22 cellular contexts compared by ENCODE assay signal in the genomic region with DNA sequence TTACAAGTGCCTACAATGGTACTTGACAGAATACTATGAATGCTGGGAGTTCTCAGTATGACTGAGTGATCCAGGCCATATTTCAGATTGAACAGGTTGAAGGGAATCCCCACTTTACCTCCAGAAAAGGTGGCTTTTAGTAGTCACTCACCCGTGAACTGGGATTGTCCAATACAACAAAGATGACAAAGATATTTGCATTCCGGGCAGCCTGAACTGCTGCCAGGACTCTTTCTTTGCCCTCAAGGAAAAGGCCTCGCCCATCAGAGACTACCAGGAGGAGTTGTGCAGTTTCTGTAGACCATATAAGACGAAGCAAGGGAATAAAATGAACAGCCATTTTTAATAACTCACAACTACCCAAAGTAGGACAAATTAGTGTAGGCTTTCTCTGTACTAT. TPM values are rescaled to one million over a fixed set of nuclear protein-coding genes. Genes with fewer than 3 reads are reported as not detected.
A peak's percentile ranks its signal among the peaks of the same experiment; 100 is the strongest.
DNase-seq lines count a peak whose midpoint lies in the region; ATAC-seq lines count a peak whose summit lies in the region.
"Had no signal": no experiment of that assay in that cellular context is flagged by ENCODE, and none has a peak within 500 bp of the region (broad histone marks: within the 10 kb centered on the region; RNA-seq: fewer than 3 reads in every experiment).

No MANE protein-coding gene starts in this region.

- ATAC-seq in activated T-cell treated with anti-CD3 and anti-CD28 coated beads, Interleukin-2, amount 50 U/mL, for 72 hours (replicated peaks in 1 of 2), result no peak
- ATAC-seq in stimulated activated naive B cell treated with anti-CD40 and anti-IgM and Interleukin-4, amounts not matched to agents 10 μg/mL and 1 μg/mL and 100 μg/mL, for 72 hours (replicated peaks), result no peak
- ATAC-seq: activated CD4-positive, CD25-positive, alpha-beta regulatory T cell treated with anti-CD3 and anti-CD28 coated beads, Interleukin-2, amount 50 U/mL, for 24 hours; HepG2; natural killer cell had no signal

- H3K4me1 Mint-ChIP-seq in activated T-cell treated with anti-CD3 and anti-CD28 coated beads, Interleukin-2, amount 50 U/mL, for 72 hours (ENCODE audit: low read depth), result peaks cover 10% of the 10 kb centered on the region
- peaks cover 0 to 11% of the 10 kb centered on the region in 2 donors for H3K4me1 Mint-ChIP-seq in stimulated activated naive B cell treated with anti-CD40 and anti-IgM and Interleukin-4, amounts not matched to agents 10 μg/mL and 1 μg/mL and 100 μg/mL, for 72 hours
- H3K4me1 Mint-ChIP-seq: natural killer cell had no signal

- in situ Hi-C loops in ACHN (cut with HindIII; ENCODE audit: low pct_ligation_motif_present, low pct_unique_long_range_greater_than_20kb, low sequenced_read_pairs), result no loop called here

- H3K36me3 Mint-ChIP-seq in activated T-cell treated with anti-CD3 and anti-CD28 coated beads, Interleukin-2, amount 50 U/mL, for 72 hours (ENCODE audit: insufficient read depth in 2 of 2), result peaks cover 3 to 10% of the 10 kb centered on the region in 2 donors
- peaks cover 39 to 55% of the 10 kb centered on the region in 2 donors for H3K36me3 Mint-ChIP-seq in stimulated activated naive B cell treated with anti-CD40 and anti-IgM and Interleukin-4, amounts not matched to agents 10 μg/mL and 1 μg/mL and 100 μg/mL, for 72 hours

- H3K4me3 Mint-ChIP-seq in activated T-cell treated with anti-CD3 and anti-CD28 coated beads, Interleukin-2, amount 50 U/mL, for 72 hours, result no peak overlapping the region
- no peak overlapping the region for H3K4me3 Mint-ChIP-seq in stimulated activated naive B cell treated with anti-CD40 and anti-IgM and Interleukin-4, amounts not matched to agents 10 μg/mL and 1 μg/mL and 100 μg/mL, for 72 hours
- H3K4me3 Mint-ChIP-seq: natural killer cell had no signal

- H3K27me3 Mint-ChIP-seq in activated T-cell treated with anti-CD3 and anti-CD28 coated beads, Interleukin-2, amount 50 U/mL, for 72 hours (ENCODE audit: low read depth), result no peaks in the 10 kb centered on the region
- H3K27me3 Mint-ChIP-seq in stimulated activated naive B cell treated with anti-CD40 and anti-IgM and Interleukin-4, amounts not matched to agents 10 μg/mL and 1 μg/mL and 100 μg/mL, for 72 hours, result no peaks in the 10 kb centered on the region

- no peaks in the 10 kb centered on the region for H3K9me3 Mint-ChIP-seq in activated T-cell treated with anti-CD3 and anti-CD28 coated beads, Interleukin-2, amount 50 U/mL, for 72 hours
- no peaks in the 10 kb centered on the region for H3K9me3 Mint-ChIP-seq in stimulated activated naive B cell treated with anti-CD40 and anti-IgM and Interleukin-4, amounts not matched to agents 10 μg/mL and 1 μg/mL and 100 μg/mL, for 72 hours
- H3K9me3 Mint-ChIP-seq: natural killer cell had no signal

- peak overlapping the region; percentile 38 for H3K27ac Mint-ChIP-seq in activated T-cell treated with anti-CD3 and anti-CD28 coated beads, Interleukin-2, amount 50 U/mL, for 72 hours
- H3K27ac Mint-ChIP-seq in stimulated activated naive B cell treated with anti-CD40 and anti-IgM and Interleukin-4, amounts not matched to agents 10 μg/mL and 1 μg/mL and 100 μg/mL, for 72 hours, result peak overlapping the region; percentile 59
- H3K27ac Mint-ChIP-seq: natural killer cell had no signal

- no peak for DNase-seq in activated T-cell treated with anti-CD3 and anti-CD28 coated beads, Interleukin-2, amount 50 U/mL, for 72 hours
- DNase-seq in activated T-cell treated with anti-CD3 and anti-CD28 coated beads, Interleukin-2, amount 50 U/mL, for 48 hours, result no peak
- peak; percentile 88 for DNase-seq in NCI-H69 (lab: John Stamatoyannopoulos, UW)
- no peak for DNase-seq in epithelial cell of prostate (ENCODE audit: low read depth, low spot score)
- DNase-seq in stimulated activated naive B cell treated with anti-CD40 and anti-IgM and Interleukin-4, amounts not matched to agents 10 μg/mL and 1 μg/mL and 100 μg/mL, for 72 hours, result no peak
- DNase-seq in NCI-H1694 treated with DMSO at 0.1 percent for 48 hours (lab: John Stamatoyannopoulos, UW), result no peak
- DNase-seq in ACHN, result no peak
- no peak for DNase-seq in Ammon's horn (ENCODE audit: low spot score)
- DNase-seq: BE2C; brain microvascular endothelial cell; COR-L47; effector CD4-positive, alpha-beta T cell; islet precursor cell; Kasumi-1; natural killer cell; retina; stomach had no signal

- peak overlapping the region; percentile 36 for H3K27ac ChIP-seq in epithelial cell of prostate
- H3K27ac ChIP-seq: brain microvascular endothelial cell, SK-N-MC, skin epidermis, stomach, thyroid gland had no signal

RNA-seq across cellular contexts. Expression of gene LYRM2, which starts 6.3 kb away (rescaled TPM):
- 10 to 100 TPM; 17.9 to 18.4 TPM for total RNA-seq in activated T-cell treated with anti-CD3 and anti-CD28 coated beads, Interleukin-2, amount 50 U/mL, for 72 hours
